In genomic region chr14:72104011-72104613, GRCh38 we compare ENCODE assay signal across 9 cellular contexts.
A peak's percentile ranks its signal among the peaks of the same experiment; 100 is the strongest.
DNase-seq lines count a peak whose midpoint lies in the region; ATAC-seq, FAIRE-seq and TF ChIP-seq lines count a peak whose summit lies in the region.
"Had no signal": no experiment of that assay in that cellular context is flagged by ENCODE, and none has a peak within 500 bp of the region (broad histone marks: within the 10 kb centered on the region; RNA-seq: fewer than 3 reads in every experiment).

No MANE protein-coding gene starts in this region.

- FAIRE-seq in frontal cortex (lab: Jason Lieb, UNC) = no peak

- H3K27ac Mint-ChIP-seq in endothelial cell (ENCODE audit: unreplicated experiment) = no peak overlapping the region

- no peaks in the 10 kb centered on the region for H3K79me2 ChIP-seq in SU-DHL-6 (ENCODE audit: insufficient read depth, low read length)

- H3K9me3 Mint-ChIP-seq in endothelial cell (ENCODE audit: unreplicated experiment) = no peaks in the 10 kb centered on the region

- ATAC-seq in HG02884 (IDR thresholded peaks at IDR 0.05; ENCODE audit: unreplicated experiment) = no peak

- H3K36me3 Mint-ChIP-seq in endothelial cell (ENCODE audit: low read depth, unreplicated experiment) = no peaks in the 10 kb centered on the region

- peak; percentile 70 for TF ChIP-seq CTCF in SU-DHL-6 (IDR thresholded peaks at IDR 0.05; ENCODE audit: insufficient read depth, low read length, poor library complexity, severe bottlenecking)
- peak; percentile 42 for TF ChIP-seq CTCF in endothelial cell (IDR thresholded peaks at IDR 0.05; ENCODE audit: unreplicated experiment)

- no peak overlapping the region for H3K4me3 Mint-ChIP-seq in endothelial cell (ENCODE audit: unreplicated experiment)

- H3K4me3 ChIP-seq in SU-DHL-6 (ENCODE audit: insufficient read depth, low read length, poor library complexity, severe bottlenecking) = no peak overlapping the region
- H3K4me3 ChIP-seq: cardiac muscle cell had no signal

- H3K9me2 ChIP-seq in SU-DHL-6 (replicated peaks; ENCODE audit: insufficient read depth, low read length) = no peaks in the 10 kb centered on the region

- peaks cover 7% of the 10 kb centered on the region for H3K4me1 Mint-ChIP-seq in endothelial cell (ENCODE audit: unreplicated experiment)

- H4K20me1 ChIP-seq in SU-DHL-6 (ENCODE audit: low read depth, low read length) = no peaks in the 10 kb centered on the region

- H3K4me2 ChIP-seq in SU-DHL-6 (ENCODE audit: low read depth, low read length, poor library complexity, severe bottlenecking) = no peak overlapping the region

- no peaks in the 10 kb centered on the region for H3K27me3 ChIP-seq in SU-DHL-6 (ENCODE audit: low read length)
- H3K27me3 ChIP-seq: cardiac muscle cell had no signal

- no peak overlapping the region for H3K27ac ChIP-seq in SU-DHL-6 (ENCODE audit: low read depth, low read length)
- H3K27ac ChIP-seq: cardiac muscle cell had no signal

- no peak overlapping the region for H2AFZ ChIP-seq in SU-DHL-6 (ENCODE audit: low read depth, low read length, severe bottlenecking)

- H3K9me3 ChIP-seq in SU-DHL-6 (ENCODE audit: insufficient read depth, low read length) = no peaks in the 10 kb centered on the region

- H3K9ac ChIP-seq in SU-DHL-6 (ENCODE audit: low read length) = no peak overlapping the region

- H3F3A ChIP-seq in SU-DHL-6 (ENCODE audit: insufficient read depth) = no peaks in the 10 kb centered on the region

- no peaks in the 10 kb centered on the region for H3K36me3 ChIP-seq in SU-DHL-6 (ENCODE audit: low read length)
- H3K36me3 ChIP-seq: cardiac muscle cell had no signal

- H3K27me3 Mint-ChIP-seq in endothelial cell (ENCODE audit: unreplicated experiment) = no peaks in the 10 kb centered on the region

- peak; percentile 4 for DNase-seq in AG08396 (ENCODE audit: low spot score)
- peak; percentile 16 for DNase-seq in GM19238 (ENCODE audit: insufficient read length, low spot score)
- peak; percentile 50 for DNase-seq in endothelial cell (ENCODE audit: low spot score)
- peak; percentile 52 to 56 for DNase-seq in stimulated activated CD4-positive, alpha-beta T cell treated with anti-CD3 and anti-CD28 coated beads, Interleukin-2, amount 100 ng/mL, for 48 hours
- no peak for DNase-seq in NCI-H2227 treated with DMSO at 0.1 percent for 48 hours (lab: John Stamatoyannopoulos, UW)
- DNase-seq in frontal cortex (ENCODE audit: low spot score in 2 of 2) = no peak

Comparison
In these comparisons a context has a peak if more than half of its experiments do, and no peak if none do; other contexts are left out.
1. DNase-seq: peak in AG08396 (single experiment), GM19238 (single experiment), endothelial cell (single experiment) and stimulated activated CD4-positive, alpha-beta T cell treated with anti-CD3 and anti-CD28 coated beads, Interleukin-2, amount 100 ng/mL, for 48 hours (2 of 2); none in NCI-H2227 treated with DMSO at 0.1 percent for 48 hours (single experiment) and frontal cortex (0 of 2).